ENCODE assay signal across 17 cellular contexts in genomic region chr10:24716295-24716694, GRCh38. TPM values are rescaled to one million over a fixed set of nuclear protein-coding genes. Genes with fewer than 3 reads are reported as not detected.
A peak's percentile ranks its signal among the peaks of the same experiment; 100 is the strongest.
DNase-seq lines count a peak whose midpoint lies in the region; ATAC-seq and TF ChIP-seq lines count a peak whose summit lies in the region.
"Had no signal": no experiment of that assay in that cellular context is flagged by ENCODE, and none has a peak within 500 bp of the region (broad histone marks: within the 10 kb centered on the region; RNA-seq: fewer than 3 reads in every experiment).

No MANE protein-coding gene starts in this region.

- peaks cover 18% of the 10 kb centered on the region for H3K27me3 Mint-ChIP-seq in WTC11 (ENCODE audit: low read depth)

- in situ Hi-C loops in G401 (cut with HindIII; ENCODE audit: low sequenced_read_pairs) = no loop called here

- peak overlapping the region; percentile 7 for H3K27ac ChIP-seq in left ventricle myocardium inferior (replicated peaks)

- POLR2A ChIA-PET in WTC11 (lab: Charles Lee) = no interaction called here

- DNase-seq in G401 (ENCODE audit: low spot score) (peak; percentile 82), WTC11 (ENCODE audit: low spot score) (no peak), left ventricle myocardium inferior (no peak), renal cortical epithelial cell (ENCODE audit: low read depth) (peak; percentile 23), occipital lobe (lab: John Stamatoyannopoulos, UW) (no peak), MG63 (no peak)
- DNase-seq: activated CD4-positive, alpha-beta T cell treated with anti-CD3 and anti-CD28 coated beads for 48 hours; AML-193; amniotic stem cell; cortex of kidney; DMS79 treated with DMSO at 0.1 percent for 48 hours; KG1; midbrain; NCI-H1694; stimulated activated CD8-positive, alpha-beta memory T cell treated with anti-CD3 and anti-CD28 coated beads, Interleukin-4, amount 100 ng/mL, for 48 hours had no signal

- H3K36me3 ChIP-seq in left ventricle myocardium inferior (no peaks in the 10 kb centered on the region), MG63 (peaks cover 29% of the 10 kb centered on the region)

- H3K4me3 Mint-ChIP-seq in WTC11 = no peak overlapping the region

- CTCF ChIA-PET in WTC11 (lab: Charles Lee) = interaction anchor here (0.6 kb wide), 1 partner anchor 20 kb away, joined by 3 read pairs; no protein-coding TSS in a partner anchor

- no peaks in the 10 kb centered on the region for H3K36me3 Mint-ChIP-seq in WTC11

- peaks cover 23% of the 10 kb centered on the region for H3K4me1 Mint-ChIP-seq in WTC11

- TF ChIP-seq CTCF in WTC11 (IDR thresholded peaks at IDR 0.05) (no peak), left ventricle myocardium inferior (IDR thresholded peaks at IDR 0.05; ENCODE audit: borderline replicate concordance) (no peak)

- H3K9me3 Mint-ChIP-seq in WTC11 = no peaks in the 10 kb centered on the region

- H3K9me3 ChIP-seq in left ventricle myocardium inferior (replicated peaks) (no peaks in the 10 kb centered on the region), MG63 (no peaks in the 10 kb centered on the region)

- intact Hi-C loops in left ventricle myocardium inferior (cut with micrococcal nuclease) = no loop called here

- H3K4me3 ChIP-seq in left ventricle myocardium inferior (no peak overlapping the region), MG63 (no peak overlapping the region)

- H3K4me1 ChIP-seq in left ventricle myocardium inferior = peaks cover 99% of the 10 kb centered on the region

- ATAC-seq in WTC11 = peak; percentile 55
- no peak for ATAC-seq in HG03175 (IDR thresholded peaks at IDR 0.05; ENCODE audit: unreplicated experiment)
- no peak for ATAC-seq in HG03439 (IDR thresholded peaks at IDR 0.05; ENCODE audit: unreplicated experiment)

- H3K27ac Mint-ChIP-seq in WTC11 = no peak overlapping the region

- H3K27me3 ChIP-seq in left ventricle myocardium inferior (ENCODE audit: low read depth) (no peaks in the 10 kb centered on the region), MG63 (no peaks in the 10 kb centered on the region)

TF ChIP-seq in WTC11, 78 proteins besides CTCF, POLR2A, EP300 and RAD21:
- no peak for TF ChIP-seq ATF2 (CRISPR knock-in tag; IDR thresholded peaks at IDR 0.05; ENCODE audit: borderline replicate concordance, low read depth)
- no peak for TF ChIP-seq ZNF532 (CRISPR knock-in tag; IDR thresholded peaks at IDR 0.05; ENCODE audit: borderline replicate concordance)
- no peak for TF ChIP-seq ETV6 (CRISPR knock-in tag; IDR thresholded peaks at IDR 0.05)
- TF ChIP-seq RELA (CRISPR knock-in tag; IDR thresholded peaks at IDR 0.05; ENCODE audit: borderline replicate concordance) = no peak
- TF ChIP-seq NFE2L1 (CRISPR knock-in tag; IDR thresholded peaks at IDR 0.05) = no peak
- no peak for TF ChIP-seq NR1H2 (CRISPR knock-in tag; IDR thresholded peaks at IDR 0.05)
- no peak for TF ChIP-seq JUN (CRISPR knock-in tag; IDR thresholded peaks at IDR 0.05)
- no peak for TF ChIP-seq FOXJ3 (CRISPR knock-in tag; IDR thresholded peaks at IDR 0.05; ENCODE audit: borderline replicate concordance)
- no peak for TF ChIP-seq TCF7 (CRISPR knock-in tag; IDR thresholded peaks at IDR 0.05; ENCODE audit: low read depth)
- TF ChIP-seq EMX1 (CRISPR knock-in tag; IDR thresholded peaks at IDR 0.05) = no peak
- TF ChIP-seq E2F1 (CRISPR knock-in tag; IDR thresholded peaks at IDR 0.05) = no peak
- TF ChIP-seq FOXK1 (CRISPR knock-in tag; IDR thresholded peaks at IDR 0.05) = no peak
- TF ChIP-seq NFATC4 (CRISPR knock-in tag; IDR thresholded peaks at IDR 0.05) = no peak
- TF ChIP-seq TEAD4 (CRISPR knock-in tag; IDR thresholded peaks at IDR 0.05) = no peak
- no peak for TF ChIP-seq ZNF232 (CRISPR knock-in tag; IDR thresholded peaks at IDR 0.05)

RNA-seq across cellular contexts. Expression of gene ARHGAP21, which starts 7.4 kb away (rescaled TPM):
- 13.4 and 21.5 TPM in 2 replicates for total RNA-seq in G401 (2014; rRNA removed; shearing (Covaris generic))
- 30.2 to 37.7 TPM (median 33.8 TPM) in 3 replicates for total RNA-seq in WTC11 (2021)
- 44.8 TPM for total RNA-seq in left ventricle myocardium inferior
- 72.2 and 77.6 TPM in 2 replicates for total RNA-seq in renal cortical epithelial cell
- 338 TPM for total RNA-seq in occipital lobe
- total RNA-seq in MG63 (2014; rRNA removed; shearing (Covaris generic); ENCODE audit: low replicate concordance) = 29.1 and 48.7 TPM in 2 replicates

Comparison
In these comparisons a context has a peak if more than half of its experiments do, and no peak if none do; other contexts are left out.
1. DNase-seq: peak in G401 (single experiment) and renal cortical epithelial cell (single experiment); none in WTC11 (single experiment), left ventricle myocardium inferior (single experiment), occipital lobe (single experiment) and MG63 (single experiment).